8 cellular contexts compared by ENCODE assay signal in the genomic region with DNA sequence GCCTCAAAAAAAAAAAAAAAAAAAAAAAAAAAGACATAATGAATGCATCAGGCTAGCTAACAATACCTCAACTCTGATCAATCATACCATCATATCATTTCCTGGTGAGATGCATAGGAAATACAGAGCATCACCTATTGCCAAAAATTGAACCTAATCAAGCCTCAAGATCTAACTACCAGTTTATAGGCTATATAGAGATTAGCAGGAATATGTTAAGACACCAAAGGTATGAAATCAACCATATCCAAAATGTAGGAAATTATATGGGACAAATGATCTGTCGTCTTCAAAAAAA. TPM values are rescaled to one million over a fixed set of nuclear protein-coding genes. Genes with fewer than 3 reads are reported as not detected.
DNase-seq lines count a peak whose midpoint lies in the region; ATAC-seq and TF ChIP-seq lines count a peak whose summit lies in the region.

No MANE protein-coding gene starts in this region.

- peak overlapping the region; percentile 89 for H3K27ac Mint-ChIP-seq in CD8-positive, alpha-beta T cell
- H3K27ac Mint-ChIP-seq in dendritic cell treated with granulocyte-macrophage colony-stimulating factor and Interleukin-4, amounts not matched to agents 40 ng/mL and 50 ng/mL, for 4 days, result peak overlapping the region; percentile 96
- H3K27ac Mint-ChIP-seq in neural crest cell (ENCODE audit: unreplicated experiment), result no peak overlapping the region

- peak overlapping the region; percentile 52 for H3K27ac ChIP-seq in CD8-positive, alpha-beta T cell (ENCODE audit: low read depth, low read length)
- H3K27ac ChIP-seq in HUES6 (ENCODE audit: low read depth, low read length), result no peak overlapping the region

- H3K9ac ChIP-seq in HUES6 (ENCODE audit: low read length), result peak overlapping the region; percentile 73

- H3K36me3 Mint-ChIP-seq in CD8-positive, alpha-beta T cell, result peaks cover 14% of the 10 kb centered on the region
- peaks cover 26% of the 10 kb centered on the region for H3K36me3 Mint-ChIP-seq in dendritic cell treated with granulocyte-macrophage colony-stimulating factor and Interleukin-4, amounts not matched to agents 40 ng/mL and 50 ng/mL, for 4 days (ENCODE audit: low read depth)
- no peaks in the 10 kb centered on the region for H3K36me3 Mint-ChIP-seq in neural crest cell (ENCODE audit: low read depth)

- DNase-seq in CD8-positive, alpha-beta T cell, result no peak
- DNase-seq in neural crest cell (ENCODE audit: low read depth, low spot score) (no peak), HK-2 (ENCODE audit: unreplicated experiment) (no peak), AG08395 (ENCODE audit: low spot score) (no peak), GM13977 (ENCODE audit: low spot score) (no peak)

- POLR2A ChIA-PET in CD8-positive, alpha-beta T cell (lab: Charles Lee), result interaction anchor here (1.0 kb wide), 1 partner anchor 60 kb away, joined by 3 read pairs; no protein-coding TSS in a partner anchor

- intact Hi-C loops in CD8-positive, alpha-beta T cell (cut with DNase I, micrococcal nuclease), result loop anchor here (1.0 to 2.0 kb wide), 5 partner anchors 28 to 88 kb away; a partner anchor contains a TSS
- intact Hi-C loops in dendritic cell treated with granulocyte-macrophage colony-stimulating factor and Interleukin-4, amounts not matched to agents 40 ng/mL and 50 ng/mL, for 4 days (cut with micrococcal nuclease), result loop anchor here (1.0 kb wide), 1 partner anchor 28 kb away; a partner anchor contains a TSS

- CTCF ChIA-PET in CD8-positive, alpha-beta T cell (lab: Charles Lee), result interaction anchor here (0.6 to 2.1 kb wide), 4 partner anchors 10 to 631 kb away, joined by 3 to 9 read pairs (median 6); a partner anchor contains a TSS

- no peaks in the 10 kb centered on the region for H3K27me3 Mint-ChIP-seq in CD8-positive, alpha-beta T cell (ENCODE audit: low read depth)
- no peaks in the 10 kb centered on the region for H3K27me3 Mint-ChIP-seq in dendritic cell treated with granulocyte-macrophage colony-stimulating factor and Interleukin-4, amounts not matched to agents 40 ng/mL and 50 ng/mL, for 4 days
- H3K27me3 Mint-ChIP-seq in neural crest cell (ENCODE audit: low read depth), result no peaks in the 10 kb centered on the region

- TF ChIP-seq CTCF in CD8-positive, alpha-beta T cell (IDR thresholded peaks at IDR 0.05), result no peak
- TF ChIP-seq CTCF in neural crest cell (conservative IDR thresholded peaks at IDR 0.05), result no peak
- no peak for TF ChIP-seq CTCF in GM13977 (IDR thresholded peaks at IDR 0.05; ENCODE audit: extremely low read depth, insufficient read depth, missing control alignments)

- no peak for ATAC-seq in CD8-positive, alpha-beta T cell
- no peak for ATAC-seq in GM19397 (IDR thresholded peaks at IDR 0.05; ENCODE audit: unreplicated experiment)

- no peaks in the 10 kb centered on the region for H3K9me3 ChIP-seq in CD8-positive, alpha-beta T cell (ENCODE audit: low read length)
- no peaks in the 10 kb centered on the region for H3K9me3 ChIP-seq in HUES6 (ENCODE audit: control insufficient read depth, insufficient read depth, low read depth, low read length)

- H3K4me3 ChIP-seq in CD8-positive, alpha-beta T cell (ENCODE audit: low read depth, low read length), result peak overlapping the region; percentile 85
- H3K4me3 ChIP-seq in HUES6 (ENCODE audit: low read depth, low read length), result peak overlapping the region; percentile 78

- peaks cover 11% of the 10 kb centered on the region for H3K4me1 ChIP-seq in CD8-positive, alpha-beta T cell (ENCODE audit: insufficient read depth, low read length)
- H3K4me1 ChIP-seq in HUES6 (ENCODE audit: control insufficient read depth, insufficient read depth, low read length), result peaks cover 5% of the 10 kb centered on the region; the same call in 1 of the 2 replicates

- H3K4me1 Mint-ChIP-seq in CD8-positive, alpha-beta T cell (ENCODE audit: low read depth), result peaks cover 38% of the 10 kb centered on the region
- peaks cover 35% of the 10 kb centered on the region for H3K4me1 Mint-ChIP-seq in dendritic cell treated with granulocyte-macrophage colony-stimulating factor and Interleukin-4, amounts not matched to agents 40 ng/mL and 50 ng/mL, for 4 days (ENCODE audit: low read depth)
- H3K4me1 Mint-ChIP-seq in neural crest cell, result peaks cover 35% of the 10 kb centered on the region

- in situ Hi-C loops in GM13977 (cut with MboI; ENCODE audit: low pct_unique_long_range_greater_than_20kb, low sequenced_read_pairs, unreplicated experiment), result no loop called here

- H3K4me3 Mint-ChIP-seq in CD8-positive, alpha-beta T cell, result peak overlapping the region; percentile 90
- H3K4me3 Mint-ChIP-seq in dendritic cell treated with granulocyte-macrophage colony-stimulating factor and Interleukin-4, amounts not matched to agents 40 ng/mL and 50 ng/mL, for 4 days, result peak overlapping the region; percentile 92
- H3K4me3 Mint-ChIP-seq in neural crest cell, result peak overlapping the region; percentile 95

- no peaks in the 10 kb centered on the region for H3K27me3 ChIP-seq in CD8-positive, alpha-beta T cell (ENCODE audit: insufficient read depth, low read length)
- H3K27me3 ChIP-seq in HUES6 (ENCODE audit: control insufficient read depth, insufficient read depth, low read length), result no peaks in the 10 kb centered on the region

- no peaks in the 10 kb centered on the region for H3K36me3 ChIP-seq in CD8-positive, alpha-beta T cell (ENCODE audit: insufficient read depth, low read length)
- 0 out of 2 replicates have a peak, but pooled peaks cover under 1% of the 10 kb centered on the region for H3K36me3 ChIP-seq in HUES6 (ENCODE audit: control insufficient read depth, insufficient read depth, low read length)

- no peaks in the 10 kb centered on the region for H3K9me3 Mint-ChIP-seq in CD8-positive, alpha-beta T cell
- no peaks in the 10 kb centered on the region for H3K9me3 Mint-ChIP-seq in dendritic cell treated with granulocyte-macrophage colony-stimulating factor and Interleukin-4, amounts not matched to agents 40 ng/mL and 50 ng/mL, for 4 days
- H3K9me3 Mint-ChIP-seq in neural crest cell, result no peaks in the 10 kb centered on the region

RNA-seq across cellular contexts. Expression of a gene that starts 0.4 kb away (rescaled TPM):
- total RNA-seq in CD8-positive, alpha-beta T cell, result 10 to 100 TPM; 30.1 to 33.0 TPM
- 19.2 and 20.5 TPM in 2 replicates for total RNA-seq in neural crest cell

RNA-seq across cellular contexts. Expression of a gene that starts 28.4 kb away (rescaled TPM):
- 10 to 100 TPM; 24.6 to 31.3 TPM for total RNA-seq in CD8-positive, alpha-beta T cell
- total RNA-seq in neural crest cell, result 160 and 161 TPM in 2 replicates
